ENCODE assay signal across 18 cellular contexts in the genomic region with DNA sequence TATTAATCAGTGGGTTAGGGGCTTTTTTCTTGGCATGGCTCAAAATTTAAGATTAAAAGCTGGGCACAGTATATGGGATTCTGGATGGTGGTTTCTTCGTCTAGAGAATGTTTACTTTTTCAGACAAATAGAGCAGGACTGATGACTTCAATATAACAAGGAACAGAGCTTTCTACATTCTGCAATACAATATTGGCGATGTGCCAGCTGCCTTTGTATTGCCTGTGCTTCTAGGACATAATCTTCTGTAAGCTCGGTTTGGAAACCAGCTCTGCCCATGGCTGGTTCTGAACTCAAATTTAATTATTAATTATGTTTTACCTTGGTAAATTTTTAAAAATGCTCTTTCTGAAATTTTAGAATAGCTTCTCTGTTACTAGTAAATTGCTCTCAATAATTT.
DNase-seq lines count a peak whose midpoint lies in the region; ATAC-seq, FAIRE-seq and TF ChIP-seq lines count a peak whose summit lies in the region.
"Had no signal": no experiment of that assay in that cellular context is flagged by ENCODE, and none has a peak within 500 bp of the region (broad histone marks: within the 10 kb centered on the region; RNA-seq: fewer than 3 reads in every experiment).

No MANE protein-coding gene starts in this region.

- no peak overlapping the region for H2AFZ ChIP-seq in keratinocyte (ENCODE audit: control insufficient read depth, low read length)

- no peaks in the 10 kb centered on the region for H3K79me2 ChIP-seq in keratinocyte (ENCODE audit: control insufficient read depth, insufficient read depth, low read length)

- no peak overlapping the region for H3K9ac ChIP-seq in keratinocyte (ENCODE audit: control insufficient read depth, extremely low read depth, insufficient read depth, low read length)

- no peak for ATAC-seq in HG03469 (IDR thresholded peaks at IDR 0.05; ENCODE audit: unreplicated experiment)
- ATAC-seq: gastrocnemius medialis had no signal

- no peak for TF ChIP-seq CTCF in keratinocyte (optimal IDR thresholded peaks at IDR 0.05 in 1 of 3, IDR thresholded peaks at IDR 0.05 in 1 of 3, conservative IDR thresholded peaks at IDR 0.05 in 1 of 3; ENCODE audit: extremely low read depth in 1 of 3, insufficient read depth in 2 of 3, low read length in 3 of 3)

- H3K27me3 ChIP-seq in keratinocyte (ENCODE audit: control insufficient read depth, extremely low read depth, insufficient read depth, low read length), result no peaks in the 10 kb centered on the region
- H3K27me3 ChIP-seq: gastrocnemius medialis, suprapubic skin had no signal

- no peak overlapping the region for H3K4me3 ChIP-seq in keratinocyte (ENCODE audit: control insufficient read depth in 2 of 3, extremely low read depth in 1 of 3, insufficient read depth in 2 of 3, low read depth in 1 of 3, low read length in 3 of 3)
- H3K4me3 ChIP-seq: gastrocnemius medialis, right atrium auricular region, SK-N-MC, suprapubic skin had no signal

- no peaks in the 10 kb centered on the region for H3K36me3 ChIP-seq in keratinocyte (ENCODE audit: control insufficient read depth in 2 of 2, extremely low read depth in 1 of 2, insufficient read depth in 2 of 2, low read length in 2 of 2)
- H3K36me3 ChIP-seq: gastrocnemius medialis, right atrium auricular region, suprapubic skin had no signal

- peak; percentile 80 for DNase-seq in COR-L47 (lab: John Stamatoyannopoulos, UW)
- peak; percentile 12 for DNase-seq in LHCN-M2 (ENCODE audit: low read depth)
- peak; percentile 27 to 65 for DNase-seq in SHP77 (lab: John Stamatoyannopoulos, UW)
- no peak for DNase-seq in keratinocyte (ENCODE audit: low read depth, low spot score)
- no peak for DNase-seq in GM12891 (ENCODE audit: insufficient read length, low spot score)
- no peak for DNase-seq in AG20443 (ENCODE audit: low spot score)
- DNase-seq in DMS79 treated with DMSO at 0.1 percent for 48 hours (lab: John Stamatoyannopoulos, UW), result no peak
- DNase-seq: activated CD4-positive, alpha-beta T cell treated with anti-CD3 and anti-CD28 coated beads, Interleukin-2, amount 10 ng/mL, durations not matched to agents 7 days and 5 days; activated naive CD8-positive, alpha-beta T cell treated with anti-CD3 and anti-CD28 coated beads, Interleukin-2, amount 10 ng/mL, durations not matched to agents 7 days and 5 days; activated T-cell treated with anti-CD3 and anti-CD28 coated beads, Interleukin-2, amount 50 U/mL, for 1 hour; endodermal cell; gastrocnemius medialis; NCI-H2107; stimulated activated CD4-positive, alpha-beta T cell treated with anti-CD3 and anti-CD28 coated beads, Interleukin-1b, Interleukin-23, amount 100 ng/mL, for 48 hours had no signal

- H3K9me3 ChIP-seq in keratinocyte (ENCODE audit: control insufficient read depth, low read depth, low read length), result no peaks in the 10 kb centered on the region
- H3K9me3 ChIP-seq: gastrocnemius medialis, right atrium auricular region had no signal

- no peaks in the 10 kb centered on the region for H3K4me1 ChIP-seq in keratinocyte (ENCODE audit: control insufficient read depth, extremely low read depth, insufficient read depth, low read length)
- H3K4me1 ChIP-seq: gastrocnemius medialis, right atrium auricular region, suprapubic skin had no signal

- peak; percentile 17 for FAIRE-seq in keratinocyte (lab: Jason Lieb, UNC)
- FAIRE-seq in GM12891 (lab: Jason Lieb, UNC), result no peak

- dilution Hi-C loops in keratinocyte (cut with MboI; ENCODE audit: extremely low pct_ligation_motif_present, low sequenced_read_pairs), result no loop called here

- no peaks in the 10 kb centered on the region for H4K20me1 ChIP-seq in keratinocyte (ENCODE audit: control insufficient read depth, extremely low read depth, insufficient read depth, low read length)

- no peaks in the 10 kb centered on the region for H3K9me1 ChIP-seq in keratinocyte (ENCODE audit: control insufficient read depth, extremely low read depth, insufficient read depth, low read length)

- TF ChIP-seq POLR2A in GM12891 (IDR thresholded peaks at IDR 0.05; ENCODE audit: low read depth, low read length), result no peak

- H3K4me2 ChIP-seq in keratinocyte (ENCODE audit: control insufficient read depth, extremely low read depth, insufficient read depth, low read depth, low read length), result no peak overlapping the region

- no peak overlapping the region for H3K27ac ChIP-seq in keratinocyte (ENCODE audit: control insufficient read depth, insufficient read depth, low read length)
- H3K27ac ChIP-seq: gastrocnemius medialis, right atrium auricular region, SK-N-MC, suprapubic skin had no signal

TF ChIP-seq in GM12891, 5 proteins besides CTCF, POLR2A, EP300 and RAD21:
- TF ChIP-seq POLR2AphosphoS5 (IDR thresholded peaks at IDR 0.05; ENCODE audit: low read depth, low read length) (no peak), TAF1 (IDR thresholded peaks at IDR 0.05; ENCODE audit: low read depth, low read length) (no peak), SPI1 (IDR thresholded peaks at IDR 0.05; ENCODE audit: low read depth, low read length) (no peak), POU2F2 (IDR thresholded peaks at IDR 0.05; ENCODE audit: low read depth, low read length) (no peak), PAX5 (IDR thresholded peaks at IDR 0.05; ENCODE audit: insufficient read depth, low read length, severe bottlenecking) (no peak)
TF ChIP-seq in GM12891: peak in this region for 0.

Comparison
In these comparisons a context has a peak if more than half of its experiments do, and no peak if none do; other contexts are left out.
1. DNase-seq: peak in COR-L47 (single experiment), LHCN-M2 (single experiment) and SHP77 (2 of 2); none in keratinocyte (single experiment), GM12891 (single experiment), AG20443 (single experiment) and DMS79 treated with DMSO at 0.1 percent for 48 hours (single experiment).